ENCODE assay signal across 27 cellular contexts in genomic region chr5:178554311-178554710, GRCh38. TPM values are rescaled to one million over a fixed set of nuclear protein-coding genes. Genes with fewer than 3 reads are reported as not detected.
"Had no signal": no experiment of that assay in that cellular context is flagged by ENCODE, and none has a peak within 500 bp of the region (broad histone marks: within the 10 kb centered on the region; RNA-seq: fewer than 3 reads in every experiment).

No MANE protein-coding gene starts in this region.

- FAIRE-seq: islet of Langerhans had no signal

- H3K4me1 Mint-ChIP-seq: immature natural killer cell; naive B cell; natural killer cell; stimulated activated effector memory CD8-positive, alpha-beta T cell treated with anti-CD3 and anti-CD28 coated beads, Interleukin-12 subunit alpha, Interleukin-12 subunit beta, amount 100 ng/mL, for 72 hours; stimulated activated naive CD8-positive, alpha-beta T cell treated with anti-CD3 and anti-CD28 coated beads, Interleukin-15, amount 100 ng/mL, for 72 hours had no signal

- H2AFZ ChIP-seq: neural progenitor cell, parathyroid adenoma had no signal

- DNase-seq: hypothalamus; immature natural killer cell; left ventricle myocardium inferior; mesendoderm; naive B cell; natural killer cell; nephron progenitor cell; right lobe of liver; stimulated activated CD4-positive, alpha-beta T cell treated with anti-CD3 and anti-CD28 coated beads, Interleukin-4, amount 100 ng/mL, for 24 hours; stimulated activated naive CD4-positive, alpha-beta T cell treated with Interleukin-2 at 50 U/mL for 16 hours; stimulated activated naive CD8-positive, alpha-beta T cell treated with anti-CD3 and anti-CD28 coated beads, Interleukin-15, amount 100 ng/mL, for 72 hours; substantia nigra had no signal

- H3K9me3 Mint-ChIP-seq: immature natural killer cell; mesothelial cell of epicardium; naive B cell; natural killer cell; nephron progenitor cell; stimulated activated effector memory CD8-positive, alpha-beta T cell treated with anti-CD3 and anti-CD28 coated beads, Interleukin-12 subunit alpha, Interleukin-12 subunit beta, amount 100 ng/mL, for 72 hours; stimulated activated naive CD8-positive, alpha-beta T cell treated with anti-CD3 and anti-CD28 coated beads, Interleukin-15, amount 100 ng/mL, for 72 hours; type B pancreatic cell had no signal

- H3K4me3 ChIP-seq: left ventricle myocardium inferior, lung, neural progenitor cell, right atrium auricular region, right lobe of liver, skin epidermis, tibial nerve, vagina had no signal

- H3K4me1 ChIP-seq: neural progenitor cell, right atrium auricular region, right lobe of liver, tibial nerve, vagina had no signal

- H3K9me3 ChIP-seq: left ventricle myocardium inferior, neutrophil, right atrium auricular region, right lobe of liver, tibial nerve, vagina had no signal

- H3K4me3 Mint-ChIP-seq: immature natural killer cell; mesothelial cell of epicardium; natural killer cell; nephron progenitor cell; stimulated activated effector memory CD8-positive, alpha-beta T cell treated with anti-CD3 and anti-CD28 coated beads, Interleukin-12 subunit alpha, Interleukin-12 subunit beta, amount 100 ng/mL, for 72 hours; stimulated activated naive CD8-positive, alpha-beta T cell treated with anti-CD3 and anti-CD28 coated beads, Interleukin-15, amount 100 ng/mL, for 72 hours; type B pancreatic cell had no signal

- H3K27ac ChIP-seq: left ventricle myocardium inferior, neural progenitor cell, neutrophil, right atrium auricular region, right lobe of liver, skin epidermis, tibial nerve, vagina had no signal

- ATAC-seq: natural killer cell; right lobe of liver; stimulated activated effector memory CD8-positive, alpha-beta T cell treated with anti-CD3 and anti-CD28 coated beads, Interleukin-12 subunit alpha, Interleukin-12 subunit beta, amount 100 ng/mL, for 72 hours; stimulated activated naive CD8-positive, alpha-beta T cell treated with anti-CD3 and anti-CD28 coated beads, Interleukin-15, amount 100 ng/mL, for 72 hours had no signal

- H3K36me3 ChIP-seq: left ventricle myocardium inferior, neural progenitor cell, neutrophil, right atrium auricular region, right lobe of liver, tibial nerve, vagina had no signal

- H3K27ac Mint-ChIP-seq: immature natural killer cell; mesothelial cell of epicardium; natural killer cell; nephron progenitor cell; progenitor cell of endocrine pancreas; stimulated activated effector memory CD8-positive, alpha-beta T cell treated with anti-CD3 and anti-CD28 coated beads, Interleukin-12 subunit alpha, Interleukin-12 subunit beta, amount 100 ng/mL, for 72 hours; type B pancreatic cell had no signal

- H3K4me2 ChIP-seq: neural progenitor cell had no signal

- H3K36me3 Mint-ChIP-seq: immature natural killer cell; mesothelial cell of epicardium; naive B cell; natural killer cell; stimulated activated effector memory CD8-positive, alpha-beta T cell treated with anti-CD3 and anti-CD28 coated beads, Interleukin-12 subunit alpha, Interleukin-12 subunit beta, amount 100 ng/mL, for 72 hours; type B pancreatic cell had no signal

- H3K27me3 ChIP-seq: neutrophil, right atrium auricular region, right lobe of liver, tibial nerve, vagina had no signal

- H3K9ac ChIP-seq: neural progenitor cell, parathyroid adenoma had no signal

RNA-seq across cellular contexts. Expression of gene COL23A1, which starts 35.9 kb away (rescaled TPM):
- total RNA-seq: osteocyte, pulmonary artery endothelial cell had no signal
